1 cellular context compared by ENCODE assay signal in genomic region chr21:15761508-15762100, GRCh38.
TF ChIP-seq lines count a peak whose summit lies in the region.

No MANE protein-coding gene starts in this region.

TF ChIP-seq in GM23338, 12 proteins besides CTCF, POLR2A, EP300 and RAD21 (continued from another document):
- no peak for TF ChIP-seq REST (IDR thresholded peaks at IDR 0.05; ENCODE audit: unreplicated experiment)
- no peak for TF ChIP-seq CREB1 (CRISPR knock-in tag; IDR thresholded peaks at IDR 0.05; ENCODE audit: low read depth)
- no peak for TF ChIP-seq ZNF331 (CRISPR knock-in tag; IDR thresholded peaks at IDR 0.05; ENCODE audit: low read depth)
- no peak for TF ChIP-seq ZNF114 (CRISPR knock-in tag; IDR thresholded peaks at IDR 0.05)
- TF ChIP-seq NANOG (IDR thresholded peaks at IDR 0.05; ENCODE audit: borderline replicate concordance) = no peak
- TF ChIP-seq, protein P1, sequence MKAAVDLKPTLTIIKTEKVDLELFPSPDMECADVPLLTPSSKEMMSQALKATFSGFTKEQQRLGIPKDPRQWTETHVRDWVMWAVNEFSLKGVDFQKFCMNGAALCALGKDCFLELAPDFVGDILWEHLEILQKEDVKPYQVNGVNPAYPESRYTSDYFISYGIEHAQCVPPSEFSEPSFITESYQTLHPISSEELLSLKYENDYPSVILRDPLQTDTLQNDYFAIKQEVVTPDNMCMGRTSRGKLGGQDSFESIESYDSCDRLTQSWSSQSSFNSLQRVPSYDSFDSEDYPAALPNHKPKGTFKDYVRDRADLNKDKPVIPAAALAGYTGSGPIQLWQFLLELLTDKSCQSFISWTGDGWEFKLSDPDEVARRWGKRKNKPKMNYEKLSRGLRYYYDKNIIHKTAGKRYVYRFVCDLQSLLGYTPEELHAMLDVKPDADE (IDR thresholded peaks at IDR 0.05) = no peak
- TF ChIP-seq STAT1 (IDR thresholded peaks at IDR 0.05; ENCODE audit: unreplicated experiment) = no peak
- no peak for TF ChIP-seq EZH2phosphoT487 (IDR thresholded peaks at IDR 0.05; ENCODE audit: unreplicated experiment)
